2 cellular contexts compared by ENCODE assay signal in genomic region chr11:34466802-34467488, GRCh38.
TF ChIP-seq lines count a peak whose summit lies in the region.

No MANE protein-coding gene starts in this region.

TF ChIP-seq in A549, 52 proteins besides CTCF, POLR2A, EP300 and RAD21:
- TF ChIP-seq FOSL2 (IDR thresholded peaks at IDR 0.05), result no peak
- TF ChIP-seq FOSL2 (CRISPR knock-in tag; IDR thresholded peaks at IDR 0.05), result peak; percentile 83
- 0 out of 2 replicates have a peak, but pooled peaks have one; percentile 40 for TF ChIP-seq HOXA7 (CRISPR knock-in tag; IDR thresholded peaks at IDR 0.05)
- TF ChIP-seq ESRRA (IDR thresholded peaks at IDR 0.05; ENCODE audit: borderline replicate concordance, low read length), result no peak
- TF ChIP-seq FOXS1 (CRISPR knock-in tag; IDR thresholded peaks at IDR 0.05), result no peak
- 0 out of 2 replicates have a peak, but pooled peaks have one; percentile 41 for TF ChIP-seq ZNF302 (CRISPR knock-in tag; IDR thresholded peaks at IDR 0.05)
- TF ChIP-seq NFE2L2 (conservative IDR thresholded peaks at IDR 0.05; ENCODE audit: low read length), result no peak
- TF ChIP-seq MAX (IDR thresholded peaks at IDR 0.05), result no peak
- no peak for TF ChIP-seq ATOH8 (CRISPR knock-in tag; IDR thresholded peaks at IDR 0.05; ENCODE audit: low read depth)
- no peak for TF ChIP-seq TP53 (CRISPR knock-in tag; IDR thresholded peaks at IDR 0.05)

TF ChIP-seq in H1, 55 proteins besides CTCF, POLR2A, EP300 and RAD21:
- no peak for TF ChIP-seq KDM5A (IDR thresholded peaks at IDR 0.05; ENCODE audit: low read length)
- TF ChIP-seq CBX8 (IDR thresholded peaks at IDR 0.05; ENCODE audit: borderline replicate concordance, low read depth, low read length), result no peak
- TF ChIP-seq KDM1A (IDR thresholded peaks at IDR 0.05; ENCODE audit: borderline replicate concordance, low read length), result peak; percentile 63; the same call in 1 of the 2 replicates
- TF ChIP-seq ATF3 (IDR thresholded peaks at IDR 0.05; ENCODE audit: insufficient read depth, low read depth, low read length), result no peak
